ENCODE assay signal across 23 cellular contexts in the genomic region with DNA sequence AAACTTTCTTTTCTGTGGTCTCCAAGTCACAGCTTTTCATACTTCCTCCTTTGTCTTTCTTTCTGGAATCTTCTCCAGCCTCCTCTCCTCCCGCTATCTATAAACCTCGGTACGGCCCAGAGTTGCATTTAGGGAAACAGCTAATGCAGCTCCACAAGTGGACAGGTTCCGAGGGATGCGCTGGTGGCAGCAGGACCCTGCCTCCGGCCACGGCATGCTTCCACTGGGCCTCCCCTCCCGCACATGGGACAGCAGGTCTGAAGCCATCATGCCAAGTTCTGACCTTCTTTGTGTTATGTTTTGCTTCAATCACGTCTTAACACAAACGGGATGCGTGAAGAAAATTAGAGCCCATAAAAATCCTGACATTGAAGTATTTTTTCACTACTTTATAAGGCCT.
"Had no signal": no experiment of that assay in that cellular context is flagged by ENCODE, and none has a peak within 500 bp of the region (broad histone marks: within the 10 kb centered on the region; RNA-seq: fewer than 3 reads in every experiment).

No MANE protein-coding gene starts in this region.

- H3K27ac Mint-ChIP-seq: dendritic cell treated with granulocyte-macrophage colony-stimulating factor and Interleukin-4, amounts not matched to agents 40 ng/mL and 50 ng/mL, for 4 days; effector memory CD8-positive, alpha-beta T cell; endodermal cell had no signal

- H3K27me3 Mint-ChIP-seq: dendritic cell treated with granulocyte-macrophage colony-stimulating factor and Interleukin-4, amounts not matched to agents 40 ng/mL and 50 ng/mL, for 4 days; effector memory CD8-positive, alpha-beta T cell had no signal

- ATAC-seq: effector memory CD8-positive, alpha-beta T cell; esophagus mucosa; foreskin keratinocyte; gastrocnemius medialis; gastroesophageal sphincter; heart left ventricle; heart right ventricle had no signal

- H3K27ac ChIP-seq: colonic mucosa, coronary artery, dorsolateral prefrontal cortex, epithelial cell of prostate, esophagus squamous epithelium, foreskin keratinocyte, gastrocnemius medialis, gastroesophageal sphincter, heart left ventricle, heart right ventricle had no signal

- H3K9me3 ChIP-seq: colonic mucosa, esophagus squamous epithelium, gastrocnemius medialis had no signal

- H3K27me3 ChIP-seq: colonic mucosa, gastrocnemius medialis had no signal

- H3K4me3 ChIP-seq: colonic mucosa, coronary artery, dorsolateral prefrontal cortex, esophagus squamous epithelium, gastrocnemius medialis, gastroesophageal sphincter, heart left ventricle, heart right ventricle had no signal

- H3K36me3 ChIP-seq: colonic mucosa, esophagus squamous epithelium, gastrocnemius medialis, gastroesophageal sphincter, heart left ventricle, heart right ventricle had no signal

- H3K4me1 ChIP-seq: colonic mucosa, esophagus squamous epithelium, foreskin keratinocyte, gastrocnemius medialis, gastroesophageal sphincter, heart left ventricle, heart right ventricle had no signal

- H3K4me3 Mint-ChIP-seq: dendritic cell treated with granulocyte-macrophage colony-stimulating factor and Interleukin-4, amounts not matched to agents 40 ng/mL and 50 ng/mL, for 4 days; effector memory CD8-positive, alpha-beta T cell; endodermal cell had no signal

- H3K4me1 Mint-ChIP-seq: endodermal cell had no signal

- DNase-seq: colonic mucosa; cortex of kidney; dermis blood vessel endothelial cell; dorsolateral prefrontal cortex; effector CD4-positive, alpha-beta T cell; effector CD8-positive, alpha-beta T cell; effector memory CD4-positive, alpha-beta T cell; effector memory CD8-positive, alpha-beta T cell; endodermal cell; erythroblast; esophagus squamous epithelium; foreskin fibroblast; foreskin keratinocyte; foreskin melanocyte; gastrocnemius medialis; glutamatergic neuron; heart left ventricle; heart right ventricle had no signal
